7 cellular contexts compared by ENCODE assay signal in the genomic region with DNA sequence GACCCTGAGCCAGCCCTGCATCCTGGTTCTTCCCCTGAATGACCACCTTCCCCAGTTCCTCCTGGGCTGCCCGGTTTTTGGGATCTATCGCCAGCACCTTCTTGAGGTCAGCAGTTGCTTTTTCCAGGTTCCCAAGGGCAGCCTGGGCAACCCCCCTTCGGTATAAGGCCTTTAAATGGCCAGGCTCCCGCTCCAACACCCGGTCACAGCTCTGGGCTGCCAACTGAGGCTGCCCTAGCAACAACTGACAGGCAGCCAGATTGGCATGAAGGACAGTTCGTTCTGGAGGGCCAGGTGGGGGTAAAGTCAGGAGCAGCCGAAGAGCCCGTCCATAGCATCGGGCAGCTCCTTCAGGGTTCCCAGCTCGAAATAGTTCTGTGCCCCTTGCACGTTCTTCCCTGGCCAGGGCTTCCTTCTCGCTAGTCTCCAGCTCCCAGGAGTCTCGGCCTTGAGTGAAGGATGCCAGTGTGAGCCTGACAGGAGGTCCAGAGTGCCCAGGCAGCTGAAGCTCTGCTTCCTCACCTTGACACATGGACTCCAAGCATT. TPM values are rescaled to one million over a fixed set of nuclear protein-coding genes. Genes with fewer than 3 reads are reported as not detected.
DNase-seq lines count a peak whose midpoint lies in the region; ATAC-seq lines count a peak whose summit lies in the region.

No MANE protein-coding gene starts in this region.

- H3K27me3 Mint-ChIP-seq in IgD-negative memory B cell (peaks cover 4% of the 10 kb centered on the region), immature natural killer cell (ENCODE audit: low read depth in 3 of 3) (peaks cover 0 to 10% (median 3%) of the 10 kb centered on the region in 3 donors)
- no peaks in the 10 kb centered on the region for H3K27me3 Mint-ChIP-seq in activated naive CD8-positive, alpha-beta T cell
- no peaks in the 10 kb centered on the region for H3K27me3 Mint-ChIP-seq in stimulated activated memory B cell treated with anti-CD40 and anti-IgM and Interleukin-4, amounts not matched to agents 10 μg/mL and 1 μg/mL and 100 μg/mL, for 72 hours

- peak overlapping the region; percentile 89 to 98 (median 92) for H3K27ac Mint-ChIP-seq in IgD-negative memory B cell
- H3K27ac Mint-ChIP-seq in activated naive CD8-positive, alpha-beta T cell, result peak overlapping the region; percentile 95
- H3K27ac Mint-ChIP-seq in immature natural killer cell, result peak overlapping the region; percentile 90 to 99 (median 98)
- H3K27ac Mint-ChIP-seq in stimulated activated memory B cell treated with anti-CD40 and anti-IgM and Interleukin-4, amounts not matched to agents 10 μg/mL and 1 μg/mL and 100 μg/mL, for 72 hours, result peak overlapping the region; percentile 98

- DNase-seq in immature natural killer cell (no peak), NCI-H1092 treated with DMSO at 0.1 percent for 48 hours (lab: John Stamatoyannopoulos, UW) (no peak), germinal center (ENCODE audit: low spot score) (no peak)

- H3K36me3 Mint-ChIP-seq in IgD-negative memory B cell (peaks cover 6% of the 10 kb centered on the region), immature natural killer cell (peaks cover 6 to 14% (median 11%) of the 10 kb centered on the region in 3 donors)
- peaks cover 10% of the 10 kb centered on the region for H3K36me3 Mint-ChIP-seq in activated naive CD8-positive, alpha-beta T cell
- H3K36me3 Mint-ChIP-seq in stimulated activated memory B cell treated with anti-CD40 and anti-IgM and Interleukin-4, amounts not matched to agents 10 μg/mL and 1 μg/mL and 100 μg/mL, for 72 hours, result peaks cover 26% of the 10 kb centered on the region

- peaks cover 20 to 37% (median 24%) of the 10 kb centered on the region in 3 donors for H3K4me1 Mint-ChIP-seq in IgD-negative memory B cell
- peaks cover 53% of the 10 kb centered on the region for H3K4me1 Mint-ChIP-seq in activated naive CD8-positive, alpha-beta T cell (ENCODE audit: low read depth)
- peaks cover 50 to 58% of the 10 kb centered on the region in 2 donors for H3K4me1 Mint-ChIP-seq in immature natural killer cell
- peaks cover 59% of the 10 kb centered on the region for H3K4me1 Mint-ChIP-seq in stimulated activated memory B cell treated with anti-CD40 and anti-IgM and Interleukin-4, amounts not matched to agents 10 μg/mL and 1 μg/mL and 100 μg/mL, for 72 hours

- H3K4me3 Mint-ChIP-seq in IgD-negative memory B cell (peak overlapping the region; percentile 93 to 100 (median 100)), immature natural killer cell (peak overlapping the region; percentile 97 to 99 (median 98))
- peak overlapping the region; percentile 98 for H3K4me3 Mint-ChIP-seq in activated naive CD8-positive, alpha-beta T cell
- peak overlapping the region; percentile 100 for H3K4me3 Mint-ChIP-seq in stimulated activated memory B cell treated with anti-CD40 and anti-IgM and Interleukin-4, amounts not matched to agents 10 μg/mL and 1 μg/mL and 100 μg/mL, for 72 hours

- ATAC-seq in stimulated activated memory B cell treated with anti-CD40 and anti-IgM and Interleukin-4, amounts not matched to agents 10 μg/mL and 1 μg/mL and 100 μg/mL, for 72 hours, result no peak
- ATAC-seq in GM18861 (IDR thresholded peaks at IDR 0.05; ENCODE audit: unreplicated experiment), result no peak

- peaks cover 0 to 2% (median 0%) of the 10 kb centered on the region in 3 donors for H3K9me3 Mint-ChIP-seq in IgD-negative memory B cell
- no peaks in the 10 kb centered on the region for H3K9me3 Mint-ChIP-seq in activated naive CD8-positive, alpha-beta T cell (ENCODE audit: low read depth)
- no peaks in the 10 kb centered on the region for H3K9me3 Mint-ChIP-seq in immature natural killer cell
- H3K9me3 Mint-ChIP-seq in stimulated activated memory B cell treated with anti-CD40 and anti-IgM and Interleukin-4, amounts not matched to agents 10 μg/mL and 1 μg/mL and 100 μg/mL, for 72 hours, result no peaks in the 10 kb centered on the region

RNA-seq across cellular contexts. Expression of a gene that starts 0.8 kb away (rescaled TPM):
- polyA plus RNA-seq in IgD-negative memory B cell (25.5 TPM), immature natural killer cell (10 to 100 TPM; 19.1 to 39.6 (median 20.7) TPM)

RNA-seq across cellular contexts. Expression of a gene that starts 1.3 kb away (rescaled TPM):
- polyA plus RNA-seq in IgD-negative memory B cell (4.1 TPM), immature natural killer cell (1 to 10 TPM; 2.9 to 3.5 (median 3.2) TPM)

RNA-seq across cellular contexts. Expression of a gene that starts 19.7 kb away (rescaled TPM):
- 0.21 TPM for polyA plus RNA-seq in IgD-negative memory B cell
- not detected for polyA plus RNA-seq in immature natural killer cell

RNA-seq across cellular contexts. Expression of a gene that starts 22.9 kb away (rescaled TPM):
- polyA plus RNA-seq in IgD-negative memory B cell, result not detected
- polyA plus RNA-seq in immature natural killer cell, result not detected

RNA-seq across cellular contexts. Expression of a gene that starts 25.1 kb away (rescaled TPM):
- polyA plus RNA-seq in IgD-negative memory B cell (1.5 TPM), immature natural killer cell (10 to 100 TPM; 13.1 to 17.0 (median 16.0) TPM)
